In the genomic region with DNA sequence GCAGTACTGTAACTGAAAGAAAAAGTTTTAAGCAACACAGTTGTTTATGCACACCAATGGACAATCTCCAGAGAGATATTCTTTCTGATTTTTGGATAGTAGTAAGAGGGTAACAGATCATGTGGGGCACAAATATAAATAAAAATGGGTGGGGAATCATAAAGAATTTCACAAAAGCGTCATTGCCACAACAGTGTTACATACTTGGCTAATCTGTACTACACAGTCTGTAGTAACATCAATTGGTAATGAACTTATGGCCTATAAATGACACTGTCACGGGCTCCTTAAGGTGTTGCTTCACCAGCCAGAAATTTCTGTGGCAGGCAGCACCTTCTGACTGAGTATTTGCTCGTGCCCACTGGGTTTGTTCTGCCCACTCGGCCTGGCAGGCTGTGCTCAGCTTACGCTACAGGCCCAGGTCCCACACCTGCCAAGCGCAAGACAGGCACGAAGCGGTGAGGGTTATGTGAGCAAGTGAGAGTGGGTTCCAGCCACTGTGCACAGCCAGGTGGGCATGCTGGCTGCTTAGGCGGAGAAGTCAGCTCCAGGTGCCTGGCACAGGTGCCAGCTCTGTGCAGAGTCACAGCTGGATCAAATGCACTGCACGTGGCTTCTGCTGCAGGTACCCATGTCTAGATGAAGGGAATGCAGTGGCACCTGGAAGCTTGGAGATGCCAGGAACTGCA, we compare ENCODE assay signal across 25 cellular contexts.
"Had no signal": no experiment of that assay in that cellular context is flagged by ENCODE, and none has a peak within 500 bp of the region (broad histone marks: within the 10 kb centered on the region; RNA-seq: fewer than 3 reads in every experiment).

No MANE protein-coding gene starts in this region.

- H3K9me3 Mint-ChIP-seq: activated CD8-positive, alpha-beta T cell treated with anti-CD3 and anti-CD28 coated beads for 36 hours; activated naive CD4-positive, alpha-beta T cell treated with anti-CD3 and anti-CD28 coated beads, Interleukin-2, amount 10 ng/mL, durations not matched to agents 7 days and 5 days; activated naive CD8-positive, alpha-beta T cell treated with anti-CD3 and anti-CD28 coated beads for 36 hours; activated T-cell treated with anti-CD3 and anti-CD28 coated beads, Interleukin-2, amount 50 U/mL, for 72 hours; activated T-helper 2 cell treated with anti-CD3 and anti-CD28 coated beads, Interferon-gamma antibody, Interleukin-2, Interleukin-4, amounts not matched to agents 10 μg/mL and 5 μg/mL and 100 μg/mL, durations not matched to agents 14 hours and 24 hours and 36 hours; T-helper 1 cell treated with Interleukin-12 subunit alpha and Interleukin-12 subunit beta and Interleukin-4 antibody, amounts not matched to agents 30 μg/mL and 1 μg/mL, for 36 hours had no signal

- H3K4me3 Mint-ChIP-seq: activated CD8-positive, alpha-beta T cell treated with anti-CD3 and anti-CD28 coated beads for 36 hours; activated naive CD4-positive, alpha-beta T cell treated with anti-CD3 and anti-CD28 coated beads, Interleukin-2, amount 10 ng/mL, durations not matched to agents 7 days and 5 days; activated naive CD8-positive, alpha-beta T cell treated with anti-CD3 and anti-CD28 coated beads for 36 hours; activated T-cell treated with anti-CD3 and anti-CD28 coated beads, Interleukin-2, amount 50 U/mL, for 72 hours; T-helper 1 cell treated with Interleukin-12 subunit alpha and Interleukin-12 subunit beta and Interleukin-4 antibody, amounts not matched to agents 30 μg/mL and 1 μg/mL, for 36 hours had no signal

- H3K36me3 Mint-ChIP-seq: activated naive CD4-positive, alpha-beta T cell treated with anti-CD3 and anti-CD28 coated beads, Interleukin-2, amount 10 ng/mL, durations not matched to agents 7 days and 5 days; activated naive CD8-positive, alpha-beta T cell treated with anti-CD3 and anti-CD28 coated beads for 36 hours had no signal

- DNase-seq: activated CD4-positive, alpha-beta T cell treated with anti-CD3 and anti-CD28 coated beads for 4 hours; activated CD8-positive, alpha-beta memory T cell treated with anti-CD3 and anti-CD28 coated beads, Interleukin-2, amount 50 U/mL, for 4 hours; activated CD8-positive, alpha-beta T cell treated with anti-CD3 and anti-CD28 coated beads for 36 hours; activated gamma-delta T cell treated with Interleukin-2 at 50 U/mL for 16 hours; activated naive CD4-positive, alpha-beta T cell treated with anti-CD3 and anti-CD28 coated beads, Interleukin-2, amount 10 ng/mL, durations not matched to agents 7 days and 5 days; activated naive CD8-positive, alpha-beta T cell treated with anti-CD3 and anti-CD28 coated beads for 36 hours; activated T-cell treated with anti-CD3 and anti-CD28 coated beads, Interleukin-2, amount 50 U/mL, for 72 hours; Kasumi-1; NCI-H1092; NCI-H1417; NCI-H1930; NCI-H2171; NCI-H226; NCI-H510A; NCI-H526 treated with DMSO at 0.1 percent for 48 hours; NCI-H82; NK-92 treated with Interleukin-12 subunit alpha and Interleukin-12 subunit beta, amount 100 ng/mL, for 24 hours; OCI-M1; SHP77 treated with DMSO at 0.1 percent for 48 hours had no signal

- H3K27ac ChIP-seq: RWPE1 had no signal

- H3K4me1 Mint-ChIP-seq: activated naive CD4-positive, alpha-beta T cell treated with anti-CD3 and anti-CD28 coated beads, Interleukin-2, amount 10 ng/mL, durations not matched to agents 7 days and 5 days; activated naive CD8-positive, alpha-beta T cell treated with anti-CD3 and anti-CD28 coated beads for 36 hours had no signal

- ATAC-seq: activated CD4-positive, CD25-positive, alpha-beta regulatory T cell treated with anti-CD3 and anti-CD28 coated beads, Interleukin-2, amount 50 U/mL, for 24 hours; activated CD8-positive, alpha-beta T cell treated with anti-CD3 and anti-CD28 coated beads for 36 hours; activated T-cell treated with anti-CD3 and anti-CD28 coated beads, Interleukin-2, amount 50 U/mL, for 72 hours; K562; Panc1 had no signal

- H3K27me3 Mint-ChIP-seq: activated CD8-positive, alpha-beta T cell treated with anti-CD3 and anti-CD28 coated beads for 36 hours; activated naive CD4-positive, alpha-beta T cell treated with anti-CD3 and anti-CD28 coated beads, Interleukin-2, amount 10 ng/mL, durations not matched to agents 7 days and 5 days; activated naive CD8-positive, alpha-beta T cell treated with anti-CD3 and anti-CD28 coated beads for 36 hours had no signal

- H3K27ac Mint-ChIP-seq: activated CD8-positive, alpha-beta T cell treated with anti-CD3 and anti-CD28 coated beads for 36 hours; activated naive CD4-positive, alpha-beta T cell treated with anti-CD3 and anti-CD28 coated beads, Interleukin-2, amount 10 ng/mL, durations not matched to agents 7 days and 5 days; activated naive CD8-positive, alpha-beta T cell treated with anti-CD3 and anti-CD28 coated beads for 36 hours; activated T-cell treated with anti-CD3 and anti-CD28 coated beads, Interleukin-2, amount 50 U/mL, for 72 hours; activated T-helper 2 cell treated with anti-CD3 and anti-CD28 coated beads, Interferon-gamma antibody, Interleukin-2, Interleukin-4, amounts not matched to agents 10 μg/mL and 5 μg/mL and 100 μg/mL, durations not matched to agents 14 hours and 24 hours and 36 hours; T-helper 1 cell treated with Interleukin-12 subunit alpha and Interleukin-12 subunit beta and Interleukin-4 antibody, amounts not matched to agents 30 μg/mL and 1 μg/mL, for 36 hours had no signal

- H3K4me3 ChIP-seq: K562 had no signal
